In the genomic region with DNA sequence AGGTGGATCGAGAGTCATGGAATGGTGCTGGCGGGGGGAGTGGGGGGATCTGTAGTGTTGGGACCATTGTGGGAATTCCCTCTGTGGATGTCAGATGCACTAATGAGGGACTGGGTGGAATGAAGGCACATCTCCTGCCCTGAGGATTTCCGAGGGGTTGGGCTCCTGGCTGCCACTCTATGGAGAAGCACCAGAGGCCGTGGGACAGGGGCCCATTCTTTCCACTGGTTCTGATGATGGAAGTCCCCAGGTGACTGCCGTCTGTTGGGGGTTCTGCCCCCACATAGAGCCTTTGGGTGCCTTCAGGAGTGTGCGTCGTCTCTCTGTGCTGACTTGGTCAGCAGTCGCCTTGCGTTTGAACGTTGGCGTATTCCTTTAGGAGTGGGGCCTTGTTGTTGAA, we compare ENCODE assay signal across 25 cellular contexts.
"Had no signal": no experiment of that assay in that cellular context is flagged by ENCODE, and none has a peak within 500 bp of the region (broad histone marks: within the 10 kb centered on the region; RNA-seq: fewer than 3 reads in every experiment).

No MANE protein-coding gene starts in this region.

- H3K4me3 Mint-ChIP-seq: activated CD4-positive, alpha-beta memory T cell treated with anti-CD3 and anti-CD28 coated beads for 36 hours; activated CD4-positive, alpha-beta T cell treated with anti-CD3 and anti-CD28 coated beads for 36 hours; activated CD4-positive, alpha-beta T cell treated with anti-CD3 and anti-CD28 coated beads, Interleukin-2, amount 10 ng/mL, durations not matched to agents 24 days and 14 days; activated naive CD4-positive, alpha-beta T cell treated with anti-CD3 and anti-CD28 coated beads for 36 hours; activated naive CD4-positive, alpha-beta T cell treated with anti-CD3 and anti-CD28 coated beads, Interleukin-2, amount 50 U/mL, for 24 hours; activated naive CD8-positive, alpha-beta T cell treated with anti-CD3 and anti-CD28 coated beads for 36 hours; activated naive CD8-positive, alpha-beta T cell treated with anti-CD3 and anti-CD28 coated beads, Interleukin-2, amount 50 U/mL, for 24 hours; activated T-helper 1 cell treated with anti-CD3 and anti-CD28 coated beads, Interleukin-12 subunit alpha, Interleukin-12 subunit beta, Interleukin-2, Interleukin-4 antibody, amounts not matched to agents 30 ng/mL and 10 ng/mL and 1 ng/mL, durations not matched to agents 14 hours and 24 hours and 36 hours had no signal

- H3K36me3 Mint-ChIP-seq: activated CD4-positive, alpha-beta memory T cell treated with anti-CD3 and anti-CD28 coated beads for 36 hours; activated naive CD4-positive, alpha-beta T cell treated with anti-CD3 and anti-CD28 coated beads, Interleukin-2, amount 50 U/mL, for 24 hours; activated naive CD8-positive, alpha-beta T cell treated with anti-CD3 and anti-CD28 coated beads for 36 hours had no signal

- H3K4me1 ChIP-seq: adrenal gland, body of pancreas, esophagus squamous epithelium, gastroesophageal sphincter had no signal

- H3K27ac ChIP-seq: adrenal gland, body of pancreas, epithelial cell of prostate, esophagus squamous epithelium, gastroesophageal sphincter had no signal

- H3K9me3 Mint-ChIP-seq: activated CD4-positive, alpha-beta memory T cell treated with anti-CD3 and anti-CD28 coated beads for 36 hours; activated CD4-positive, alpha-beta T cell treated with anti-CD3 and anti-CD28 coated beads, Interleukin-2, amount 10 ng/mL, durations not matched to agents 24 days and 14 days; activated naive CD4-positive, alpha-beta T cell treated with anti-CD3 and anti-CD28 coated beads for 36 hours; activated naive CD4-positive, alpha-beta T cell treated with anti-CD3 and anti-CD28 coated beads, Interleukin-2, amount 50 U/mL, for 24 hours; activated naive CD8-positive, alpha-beta T cell treated with anti-CD3 and anti-CD28 coated beads for 36 hours; activated naive CD8-positive, alpha-beta T cell treated with anti-CD3 and anti-CD28 coated beads, Interleukin-2, amount 50 U/mL, for 24 hours; activated T-helper 1 cell treated with anti-CD3 and anti-CD28 coated beads, Interleukin-12 subunit alpha, Interleukin-12 subunit beta, Interleukin-2, Interleukin-4 antibody, amounts not matched to agents 30 ng/mL and 10 ng/mL and 1 ng/mL, durations not matched to agents 14 hours and 24 hours and 36 hours; activated T-helper 2 cell treated with anti-CD3 and anti-CD28 coated beads, Interferon-gamma antibody, Interleukin-2, Interleukin-4, amounts not matched to agents 10 μg/mL and 5 μg/mL and 100 μg/mL, durations not matched to agents 14 hours and 24 hours and 36 hours had no signal

- H3K27me3 ChIP-seq: adrenal gland, body of pancreas, esophagus squamous epithelium had no signal

- H3K27ac Mint-ChIP-seq: activated CD4-positive, alpha-beta memory T cell treated with anti-CD3 and anti-CD28 coated beads for 36 hours; activated CD4-positive, alpha-beta T cell treated with anti-CD3 and anti-CD28 coated beads for 36 hours; activated CD4-positive, alpha-beta T cell treated with anti-CD3 and anti-CD28 coated beads, Interleukin-2, amount 10 ng/mL, durations not matched to agents 24 days and 14 days; activated naive CD4-positive, alpha-beta T cell treated with anti-CD3 and anti-CD28 coated beads for 36 hours; activated naive CD4-positive, alpha-beta T cell treated with anti-CD3 and anti-CD28 coated beads, Interleukin-2, amount 50 U/mL, for 24 hours; activated naive CD8-positive, alpha-beta T cell treated with anti-CD3 and anti-CD28 coated beads for 36 hours; activated naive CD8-positive, alpha-beta T cell treated with anti-CD3 and anti-CD28 coated beads, Interleukin-2, amount 50 U/mL, for 24 hours; activated T-helper 1 cell treated with anti-CD3 and anti-CD28 coated beads, Interleukin-12 subunit alpha, Interleukin-12 subunit beta, Interleukin-2, Interleukin-4 antibody, amounts not matched to agents 30 ng/mL and 10 ng/mL and 1 ng/mL, durations not matched to agents 14 hours and 24 hours and 36 hours; activated T-helper 2 cell treated with anti-CD3 and anti-CD28 coated beads, Interferon-gamma antibody, Interleukin-2, Interleukin-4, amounts not matched to agents 10 μg/mL and 5 μg/mL and 100 μg/mL, durations not matched to agents 14 hours and 24 hours and 36 hours had no signal

- H3K4me1 Mint-ChIP-seq: activated CD4-positive, alpha-beta T cell treated with anti-CD3 and anti-CD28 coated beads for 36 hours; activated CD4-positive, alpha-beta T cell treated with anti-CD3 and anti-CD28 coated beads, Interleukin-2, amount 10 ng/mL, durations not matched to agents 24 days and 14 days; activated naive CD4-positive, alpha-beta T cell treated with anti-CD3 and anti-CD28 coated beads, Interleukin-2, amount 50 U/mL, for 24 hours; activated naive CD8-positive, alpha-beta T cell treated with anti-CD3 and anti-CD28 coated beads for 36 hours; activated naive CD8-positive, alpha-beta T cell treated with anti-CD3 and anti-CD28 coated beads, Interleukin-2, amount 50 U/mL, for 24 hours had no signal

- H3K36me3 ChIP-seq: adrenal gland, esophagus squamous epithelium, gastroesophageal sphincter had no signal

- H3K9me3 ChIP-seq: adrenal gland, body of pancreas, esophagus squamous epithelium, gastroesophageal sphincter had no signal

- ATAC-seq: activated CD4-positive, alpha-beta T cell treated with anti-CD3 and anti-CD28 coated beads for 36 hours; activated naive CD8-positive, alpha-beta T cell treated with anti-CD3 and anti-CD28 coated beads, Interleukin-2, amount 50 U/mL, for 24 hours; body of pancreas; gastroesophageal sphincter had no signal

- H3K4me3 ChIP-seq: adrenal gland, body of pancreas, esophagus squamous epithelium, gastroesophageal sphincter had no signal

- H3K27me3 Mint-ChIP-seq: activated CD4-positive, alpha-beta T cell treated with anti-CD3 and anti-CD28 coated beads, Interleukin-2, amount 10 ng/mL, durations not matched to agents 24 days and 14 days had no signal

- DNase-seq: activated CD4-positive, alpha-beta memory T cell treated with anti-CD3 and anti-CD28 coated beads for 36 hours; activated CD4-positive, alpha-beta T cell treated with anti-CD3 and anti-CD28 coated beads for 36 hours; activated CD4-positive, alpha-beta T cell treated with anti-CD3 and anti-CD28 coated beads, Interleukin-2, amount 10 ng/mL, durations not matched to agents 24 days and 14 days; activated CD4-positive, CD25-positive, alpha-beta regulatory T cell; activated CD4-positive, CD25-positive, alpha-beta regulatory T cell treated with anti-CD3 and anti-CD28 coated beads, Interleukin-2, amount 50 U/mL, for 72 hours; activated effector memory CD4-positive, alpha-beta T cell treated with anti-CD3 and anti-CD28 coated beads, Interleukin-2, amount 50 U/mL, for 16 hours; activated naive CD4-positive, alpha-beta T cell treated with anti-CD3 and anti-CD28 coated beads for 36 hours; activated naive CD8-positive, alpha-beta T cell treated with anti-CD3 and anti-CD28 coated beads for 36 hours; activated naive CD8-positive, alpha-beta T cell treated with anti-CD3 and anti-CD28 coated beads, Interleukin-2, amount 50 U/mL, for 24 hours; activated T-cell treated with anti-CD3 and anti-CD28 coated beads, Interleukin-2, amount 50 U/mL, for 1 hour; activated T-cell treated with anti-CD3 and anti-CD28 coated beads, Interleukin-2, amount 50 U/mL, for 48 hours; amygdala; aorta; body of pancreas; caudate nucleus; effector CD8-positive, alpha-beta T cell; esophagus squamous epithelium; foreskin melanocyte; T-helper 2 cell had no signal
